Comparison of ENCODE assay signal across 23 cellular contexts in the genomic region with DNA sequence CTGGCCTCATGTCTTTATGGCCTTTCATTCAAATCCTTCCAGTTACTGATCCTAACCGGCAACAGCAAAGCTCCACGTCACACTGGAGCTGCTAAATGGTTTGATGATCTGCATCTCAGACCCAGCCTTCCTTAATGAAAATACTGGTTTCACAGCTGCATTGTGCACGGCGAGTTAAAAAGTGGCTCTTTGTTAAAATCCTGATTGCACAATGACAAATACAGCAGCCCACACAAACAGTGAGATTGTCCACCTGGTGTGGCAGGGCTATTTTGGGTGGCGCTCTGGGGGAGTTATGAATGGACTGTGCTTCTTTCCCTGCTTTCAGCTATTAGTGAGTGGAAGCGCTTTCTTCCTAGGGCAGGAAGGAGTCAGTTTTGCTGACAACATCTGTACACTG.
DNase-seq lines count a peak whose midpoint lies in the region; ATAC-seq and FAIRE-seq lines count a peak whose summit lies in the region.
"Had no signal": no experiment of that assay in that cellular context is flagged by ENCODE, and none has a peak within 500 bp of the region (broad histone marks: within the 10 kb centered on the region; RNA-seq: fewer than 3 reads in every experiment).

No MANE protein-coding gene starts in this region.

- peak; percentile 40 for FAIRE-seq in GM19239 (lab: Jason Lieb, UNC)
- no peak for FAIRE-seq in RCC 7860 (lab: Jason Lieb, UNC)
- FAIRE-seq: D721Med, H1, islet of Langerhans had no signal

- no peaks in the 10 kb centered on the region for H3K36me3 Mint-ChIP-seq in activated T-helper 17 cell treated with anti-CD3 and anti-CD28 coated beads, Interleukin-2, amount 50 U/mL, for 72 hours (ENCODE audit: low read depth)

- H3K4me3 Mint-ChIP-seq in activated T-helper 17 cell treated with anti-CD3 and anti-CD28 coated beads, Interleukin-2, amount 50 U/mL, for 72 hours = no peak overlapping the region
- H3K4me3 Mint-ChIP-seq: activated CD4-positive, alpha-beta T cell treated with anti-CD3 and anti-CD28 coated beads, Interleukin-2, amount 10 ng/mL, durations not matched to agents 24 days and 14 days; stimulated activated naive B cell treated with anti-CD40 and anti-IgM and Interleukin-4, amounts not matched to agents 10 μg/mL and 1 μg/mL and 100 μg/mL, for 72 hours had no signal

- no peak overlapping the region for H3K27ac Mint-ChIP-seq in activated T-helper 17 cell treated with anti-CD3 and anti-CD28 coated beads, Interleukin-2, amount 50 U/mL, for 72 hours
- H3K27ac Mint-ChIP-seq: activated CD4-positive, alpha-beta T cell treated with anti-CD3 and anti-CD28 coated beads, Interleukin-2, amount 10 ng/mL, durations not matched to agents 24 days and 14 days; stimulated activated naive B cell treated with anti-CD40 and anti-IgM and Interleukin-4, amounts not matched to agents 10 μg/mL and 1 μg/mL and 100 μg/mL, for 72 hours had no signal

- H3K27me3 Mint-ChIP-seq in activated T-helper 17 cell treated with anti-CD3 and anti-CD28 coated beads, Interleukin-2, amount 50 U/mL, for 72 hours = peaks cover 15% of the 10 kb centered on the region

- no peaks in the 10 kb centered on the region for H3K4me1 Mint-ChIP-seq in activated T-helper 17 cell treated with anti-CD3 and anti-CD28 coated beads, Interleukin-2, amount 50 U/mL, for 72 hours
- H3K4me1 Mint-ChIP-seq: activated CD4-positive, alpha-beta T cell treated with anti-CD3 and anti-CD28 coated beads, Interleukin-2, amount 10 ng/mL, durations not matched to agents 24 days and 14 days had no signal

- peaks cover 3% of the 10 kb centered on the region for H3K9me3 Mint-ChIP-seq in activated T-helper 17 cell treated with anti-CD3 and anti-CD28 coated beads, Interleukin-2, amount 50 U/mL, for 72 hours
- H3K9me3 Mint-ChIP-seq: activated CD4-positive, alpha-beta T cell treated with anti-CD3 and anti-CD28 coated beads, Interleukin-2, amount 10 ng/mL, durations not matched to agents 24 days and 14 days; stimulated activated naive B cell treated with anti-CD40 and anti-IgM and Interleukin-4, amounts not matched to agents 10 μg/mL and 1 μg/mL and 100 μg/mL, for 72 hours had no signal

- ATAC-seq in GM18502 (IDR thresholded peaks at IDR 0.05; ENCODE audit: poor library complexity, unreplicated experiment) = peak; percentile 48
- peak; percentile 45 for ATAC-seq in HG02870 (IDR thresholded peaks at IDR 0.05; ENCODE audit: unreplicated experiment)
- ATAC-seq in activated T-helper 17 cell treated with anti-CD3 and anti-CD28 coated beads, Interleukin-2, amount 50 U/mL, for 72 hours (replicated peaks) = no peak
- ATAC-seq in HG03469 (IDR thresholded peaks at IDR 0.05; ENCODE audit: unreplicated experiment) = no peak
- ATAC-seq: stimulated activated naive B cell treated with anti-CD40 and anti-IgM and Interleukin-4, amounts not matched to agents 10 μg/mL and 1 μg/mL and 100 μg/mL, for 72 hours had no signal

- DNase-seq in GM19239 (ENCODE audit: insufficient read length, low spot score) (no peak), RPMI7951 (ENCODE audit: low read depth) (peak; percentile 29), RCC 7860 (ENCODE audit: low spot score) (no peak), NCI-H345 treated with DMSO at 0.1 percent for 48 hours (lab: John Stamatoyannopoulos, UW; ENCODE audit: unreplicated experiment) (no peak)
- DNase-seq: activated CD4-positive, alpha-beta T cell treated with anti-CD3 and anti-CD28 coated beads, Interleukin-2, amount 10 ng/mL, durations not matched to agents 24 days and 14 days; activated CD8-positive, alpha-beta memory T cell treated with anti-CD3 and anti-CD28 coated beads, Interleukin-2, amount 50 U/mL, for 4 hours; activated gamma-delta T cell treated with Interleukin-2 at 50 U/mL for 16 hours; amygdala; BE2C; effector CD8-positive, alpha-beta T cell; heart right ventricle; NCI-H2081 treated with DMSO at 0.1 percent for 48 hours; NCI-H82; PC-9; stimulated activated naive B cell treated with anti-CD40 and anti-IgM and Interleukin-4, amounts not matched to agents 10 μg/mL and 1 μg/mL and 100 μg/mL, for 72 hours; transverse colon had no signal

Comparison
In these comparisons a context has a peak if more than half of its experiments do, and no peak if none do; other contexts are left out.
1. ATAC-seq: peak in GM18502 (single experiment) and HG02870 (single experiment); none in activated T-helper 17 cell treated with anti-CD3 and anti-CD28 coated beads, Interleukin-2, amount 50 U/mL, for 72 hours (single experiment) and HG03469 (single experiment).